Comparison of ENCODE assay signal across 22 cellular contexts in the genomic region with DNA sequence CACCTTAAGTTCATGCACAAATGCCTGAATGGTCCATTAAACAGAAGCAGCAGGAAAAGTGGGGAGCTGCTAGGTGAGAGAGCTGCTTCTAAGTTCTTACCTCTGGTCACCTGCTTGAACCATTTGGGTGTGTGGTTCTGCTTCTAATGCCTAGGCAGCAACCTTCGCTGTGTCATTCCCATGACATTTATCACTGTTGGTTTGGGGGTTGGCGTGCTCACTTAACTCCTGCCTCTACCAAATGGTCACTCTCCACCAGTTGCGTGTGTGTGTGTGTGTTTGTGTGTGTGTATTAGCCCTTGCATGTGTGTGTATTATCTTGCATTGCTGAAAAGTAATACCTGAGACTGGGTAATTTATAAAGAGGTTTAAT.
"Had no signal": no experiment of that assay in that cellular context is flagged by ENCODE, and none has a peak within 500 bp of the region (broad histone marks: within the 10 kb centered on the region; RNA-seq: fewer than 3 reads in every experiment).

No MANE protein-coding gene starts in this region.

- H3K9ac ChIP-seq: KMS-11 had no signal

- H3K36me3 ChIP-seq: SJSA1 had no signal

- ATAC-seq: HepG2 had no signal

- H3K9me3 ChIP-seq: SJSA1 had no signal

- H3K4me3 ChIP-seq: SJSA1, SK-N-MC had no signal

- H3K4me1 ChIP-seq: SJSA1 had no signal

- FAIRE-seq: HepG2, RCC 7860 had no signal

- H3K27ac ChIP-seq: HL-60, KMS-11, SJSA1, SK-N-MC had no signal

- DNase-seq: IMR-90, MV-4-11, NCI-H1048, NCI-H1105, NCI-H1436 treated with DMSO at 0.1 percent for 48 hours, NCI-H1694, NCI-H187 treated with DMSO at 0.1 percent for 48 hours, NCI-H2029 treated with DMSO at 0.1 percent for 48 hours, NCI-H2107, NCI-H226, NCI-H446, NCI-H510A, NCI-H524 treated with DMSO at 0.1 percent for 48 hours, Right ventricle myocardium superior, RPMI8226, SIG-M5 had no signal
